In the genomic region with DNA sequence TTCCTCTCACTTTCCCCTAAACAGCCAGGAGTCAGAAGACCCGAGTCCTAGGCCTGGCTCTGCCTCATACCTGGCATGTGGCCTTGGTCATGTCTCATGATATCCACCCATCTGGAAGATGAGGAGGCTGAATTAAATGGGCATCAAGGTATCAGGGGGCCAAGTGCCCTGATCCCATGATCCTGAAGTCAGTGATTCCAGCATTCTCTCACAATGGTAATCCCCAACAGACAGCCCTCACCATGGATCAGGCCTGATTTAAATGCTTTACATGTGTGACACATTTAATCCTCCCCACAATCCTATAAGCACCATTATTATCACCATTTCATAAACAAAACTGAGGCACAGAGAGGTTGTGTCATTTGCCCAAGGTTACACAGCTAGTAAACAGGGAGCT, we compare ENCODE assay signal across 22 cellular contexts.
"Had no signal": no experiment of that assay in that cellular context is flagged by ENCODE, and none has a peak within 500 bp of the region (broad histone marks: within the 10 kb centered on the region; RNA-seq: fewer than 3 reads in every experiment).

No MANE protein-coding gene starts in this region.

- H3K27ac ChIP-seq: esophagus squamous epithelium, gastroesophageal sphincter, left ventricle myocardium inferior, lower lobe of right lung, psoas muscle, thyroid gland, upper lobe of left lung, uterus had no signal

- FAIRE-seq: kidney had no signal

- ATAC-seq: effector memory CD8-positive, alpha-beta T cell; gastroesophageal sphincter; left cardiac atrium; lower lobe of right lung; natural killer cell treated with Interleukin-12 subunit alpha and Interleukin-12 subunit beta and Interleukin-15 and Interleukin-18, amount 100 ng/mL, for 72 hours; psoas muscle; sciatic nerve had no signal

- H3K9me3 Mint-ChIP-seq: dendritic cell treated with granulocyte-macrophage colony-stimulating factor and Interleukin-4, amounts not matched to agents 40 ng/mL and 50 ng/mL, for 4 days; effector memory CD8-positive, alpha-beta T cell; memory B cell; natural killer cell treated with Interleukin-12 subunit alpha and Interleukin-12 subunit beta and Interleukin-15 and Interleukin-18, amount 100 ng/mL, for 72 hours had no signal

- H3K9me3 ChIP-seq: esophagus squamous epithelium, gastroesophageal sphincter, left ventricle myocardium inferior, lower lobe of right lung, psoas muscle, thyroid gland, upper lobe of left lung, uterus had no signal

- H3K4me1 ChIP-seq: thyroid gland had no signal

- DNase-seq: effector memory CD8-positive, alpha-beta T cell; esophagus squamous epithelium; foreskin fibroblast; glutamatergic neuron; kidney; left cardiac atrium; left ventricle myocardium inferior; lower lobe of right lung; midbrain; psoas muscle; retina; stimulated activated CD4-positive, alpha-beta T cell treated with anti-CD3 and anti-CD28 coated beads, Interleukin-2, amount 100 ng/mL, for 24 hours; stimulated activated CD4-positive, alpha-beta T cell treated with anti-CD3 and anti-CD28 coated beads, Interleukin-4, amount 100 ng/mL, for 4 hours; stimulated activated naive CD4-positive, alpha-beta T cell treated with Interleukin-2 at 50 U/mL for 16 hours; thyroid gland; upper lobe of left lung; uterus had no signal

- H3K4me3 ChIP-seq: esophagus squamous epithelium, gastroesophageal sphincter, left ventricle myocardium inferior, lower lobe of right lung, psoas muscle, thyroid gland, upper lobe of left lung, uterus had no signal

- H3K36me3 ChIP-seq: esophagus squamous epithelium, lower lobe of right lung, thyroid gland, upper lobe of left lung, uterus had no signal

- H3K27me3 ChIP-seq: gastroesophageal sphincter, thyroid gland, upper lobe of left lung, uterus had no signal

- H3K27ac Mint-ChIP-seq: dendritic cell treated with granulocyte-macrophage colony-stimulating factor and Interleukin-4, amounts not matched to agents 40 ng/mL and 50 ng/mL, for 4 days; memory B cell; natural killer cell treated with Interleukin-12 subunit alpha and Interleukin-12 subunit beta and Interleukin-15 and Interleukin-18, amount 100 ng/mL, for 72 hours had no signal

- H3K36me3 Mint-ChIP-seq: memory B cell; natural killer cell treated with Interleukin-12 subunit alpha and Interleukin-12 subunit beta and Interleukin-15 and Interleukin-18, amount 100 ng/mL, for 72 hours had no signal
